In genomic region chr7:115658223-115658622, GRCh38 we compare ENCODE assay signal across 9 cellular contexts.
"Had no signal": no experiment of that assay in that cellular context is flagged by ENCODE, and none has a peak within 500 bp of the region (broad histone marks: within the 10 kb centered on the region; RNA-seq: fewer than 3 reads in every experiment).

No MANE protein-coding gene starts in this region.

- H3K9me3 Mint-ChIP-seq: HFFc6 had no signal

- H3K9me3 ChIP-seq: HAP-1 had no signal

- H3K4me3 Mint-ChIP-seq: HFFc6 had no signal

- DNase-seq: GM23248, GOT3, H7, HFFc6, KG1 had no signal

- ATAC-seq: HCT116, K562 had no signal

- H3K27ac Mint-ChIP-seq: HFFc6 had no signal

- H3K4me3 ChIP-seq: GM23248, HAP-1, K562 had no signal

- H2AFZ ChIP-seq: GM23248 had no signal

- H3K36me3 ChIP-seq: HAP-1 had no signal

- H3K27ac ChIP-seq: GM23248 had no signal

- H3K4me1 ChIP-seq: HAP-1 had no signal

- FAIRE-seq: HTR-8/SVneo, K562 had no signal

- H3K9ac ChIP-seq: GM23248 had no signal
